In genomic region chr4:138329506-138330070, GRCh38 we compare ENCODE assay signal across 1 cellular context.
TF ChIP-seq lines count a peak whose summit lies in the region.

No MANE protein-coding gene starts in this region.

TF ChIP-seq in GM12878, 131 proteins besides CTCF, POLR2A, EP300 and RAD21 (continued from another document):
- no peak for TF ChIP-seq SP1 (IDR thresholded peaks at IDR 0.05; ENCODE audit: low read depth, low read length)
- no peak for TF ChIP-seq POLR2AphosphoS5 (IDR thresholded peaks at IDR 0.05; ENCODE audit: low read length)
- TF ChIP-seq ZNF274 (IDR thresholded peaks at IDR 0.05; ENCODE audit: insufficient read depth, insufficient read length): no peak
- TF ChIP-seq ESRRA (IDR thresholded peaks at IDR 0.05; ENCODE audit: low read length): no peak
- no peak for TF ChIP-seq ZBTB11 (CRISPR knock-in tag; IDR thresholded peaks at IDR 0.05)
- TF ChIP-seq TCF3 (IDR thresholded peaks at IDR 0.05; ENCODE audit: borderline replicate concordance, insufficient read depth, low read depth, low read length): no peak
- TF ChIP-seq, protein P1, sequence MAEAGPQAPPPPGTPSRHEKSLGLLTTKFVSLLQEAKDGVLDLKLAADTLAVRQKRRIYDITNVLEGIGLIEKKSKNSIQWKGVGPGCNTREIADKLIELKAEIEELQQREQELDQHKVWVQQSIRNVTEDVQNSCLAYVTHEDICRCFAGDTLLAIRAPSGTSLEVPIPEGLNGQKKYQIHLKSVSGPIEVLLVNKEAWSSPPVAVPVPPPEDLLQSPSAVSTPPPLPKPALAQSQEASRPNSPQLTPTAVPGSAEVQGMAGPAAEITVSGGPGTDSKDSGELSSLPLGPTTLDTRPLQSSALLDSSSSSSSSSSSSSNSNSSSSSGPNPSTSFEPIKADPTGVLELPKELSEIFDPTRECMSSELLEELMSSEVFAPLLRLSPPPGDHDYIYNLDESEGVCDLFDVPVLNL (IDR thresholded peaks at IDR 0.05; ENCODE audit: low read depth, low read length): no peak
- no peak for TF ChIP-seq GABPA (IDR thresholded peaks at IDR 0.05; ENCODE audit: low read depth)
